11 cellular contexts compared by ENCODE assay signal in the genomic region with DNA sequence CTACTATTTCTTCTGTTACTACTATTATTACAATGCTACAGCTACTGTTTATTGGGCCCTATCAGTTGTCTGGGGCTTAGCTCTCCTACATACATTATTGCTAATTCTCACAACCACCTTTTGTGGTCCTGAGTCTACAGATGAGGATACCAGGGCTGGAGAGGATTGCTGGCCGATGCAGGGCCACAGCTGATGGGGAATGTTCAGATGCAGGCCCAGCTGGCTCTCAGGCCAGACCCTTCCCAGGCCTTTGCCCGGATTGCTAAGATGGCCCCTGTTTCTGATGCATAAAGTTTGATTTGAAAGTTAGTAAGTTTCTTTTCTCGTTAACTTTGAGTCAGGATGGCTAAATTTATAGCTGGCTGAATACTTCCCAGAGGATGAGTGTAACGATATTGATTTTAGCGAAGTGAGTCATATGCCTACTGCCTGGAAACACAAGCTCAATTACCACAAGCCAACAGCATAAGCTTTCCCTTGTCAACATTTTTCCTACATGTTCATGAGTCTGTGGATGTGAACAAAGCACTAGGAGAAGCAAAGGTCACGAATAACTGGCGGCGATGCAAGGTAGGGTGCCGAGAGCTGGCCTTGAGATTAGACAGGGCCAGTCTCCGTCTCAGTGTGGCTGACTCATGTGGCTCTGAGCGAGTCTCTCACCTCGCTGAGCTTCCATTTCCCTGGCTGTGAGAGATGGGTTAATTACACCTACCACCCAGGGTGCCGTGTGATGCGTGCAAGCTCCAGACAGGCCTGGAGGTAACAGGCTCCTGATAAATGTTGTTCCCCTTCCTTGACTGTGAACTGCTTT.
DNase-seq lines count a peak whose midpoint lies in the region; ATAC-seq and TF ChIP-seq lines count a peak whose summit lies in the region.
"Had no signal": no experiment of that assay in that cellular context is flagged by ENCODE, and none has a peak within 500 bp of the region (broad histone marks: within the 10 kb centered on the region; RNA-seq: fewer than 3 reads in every experiment).

No MANE protein-coding gene starts in this region.

- H3K27me3 Mint-ChIP-seq in endothelial cell (ENCODE audit: unreplicated experiment) = peaks cover 1% of the 10 kb centered on the region

- H3K4me3 ChIP-seq in retinal pigment epithelial cell (ENCODE audit: low read length) = no peak overlapping the region
- H3K4me3 ChIP-seq: right atrium auricular region, thoracic aorta had no signal

- no peaks in the 10 kb centered on the region for H3K9me3 Mint-ChIP-seq in endothelial cell (ENCODE audit: unreplicated experiment)

- no peak overlapping the region for H3K27ac Mint-ChIP-seq in endothelial cell (ENCODE audit: unreplicated experiment)

- peak; percentile 37 for ATAC-seq in esophagus mucosa
- ATAC-seq in stimulated activated naive CD8-positive, alpha-beta T cell treated with anti-CD3 and anti-CD28 coated beads, Interleukin-15, Interleukin-2, amounts not matched to agents 100 U/mL and 50 U/mL, for 24 hours = no peak

- TF ChIP-seq CTCF in retinal pigment epithelial cell (conservative IDR thresholded peaks at IDR 0.05; ENCODE audit: low read depth, low read length) = no peak
- no peak for TF ChIP-seq CTCF in GM20000 (IDR thresholded peaks at IDR 0.05; ENCODE audit: extremely low read depth, missing control alignments)
- TF ChIP-seq CTCF in endothelial cell (IDR thresholded peaks at IDR 0.05; ENCODE audit: unreplicated experiment) = no peak

- H3K4me1 Mint-ChIP-seq in endothelial cell (ENCODE audit: unreplicated experiment) = no peaks in the 10 kb centered on the region

- DNase-seq in HCEC 1CT (peak; percentile 90), NCI-H748 treated with DMSO at 0.1 percent for 48 hours (lab: John Stamatoyannopoulos, UW) (peak; percentile 17), retinal pigment epithelial cell (ENCODE audit: low read depth) (peak; percentile 98), GM20000 (ENCODE audit: low spot score) (no peak), endothelial cell (ENCODE audit: low spot score) (no peak)
- DNase-seq in stimulated activated naive CD8-positive, alpha-beta T cell treated with anti-CD3 and anti-CD28 coated beads, Interleukin-15, Interleukin-2, amounts not matched to agents 100 U/mL and 50 U/mL, for 24 hours = no peak
- DNase-seq in stimulated activated CD4-positive, alpha-beta T cell treated with anti-CD3 and anti-CD28 coated beads, Interleukin-4, amount 100 ng/mL, for 1 hour = no peak
- DNase-seq: activated CD8-positive, alpha-beta memory T cell treated with anti-CD3 and anti-CD28 coated beads, Interleukin-2, amount 50 U/mL, for 4 hours had no signal

- no peaks in the 10 kb centered on the region for H3K36me3 Mint-ChIP-seq in endothelial cell (ENCODE audit: low read depth, unreplicated experiment)

- no peak overlapping the region for H3K4me3 Mint-ChIP-seq in endothelial cell (ENCODE audit: unreplicated experiment)

Comparison
In these comparisons a context has a peak if more than half of its experiments do, and no peak if none do; other contexts are left out.
1. DNase-seq: peak in HCEC 1CT (single experiment), NCI-H748 treated with DMSO at 0.1 percent for 48 hours (single experiment) and retinal pigment epithelial cell (single experiment); none in GM20000 (single experiment), stimulated activated naive CD8-positive, alpha-beta T cell treated with anti-CD3 and anti-CD28 coated beads, Interleukin-15, Interleukin-2, amounts not matched to agents 100 U/mL and 50 U/mL, for 24 hours (single experiment), stimulated activated CD4-positive, alpha-beta T cell treated with anti-CD3 and anti-CD28 coated beads, Interleukin-4, amount 100 ng/mL, for 1 hour (single experiment) and endothelial cell (single experiment).